8 cellular contexts compared by ENCODE assay signal in genomic region chr17:43720311-43721060, GRCh38. TPM values are rescaled to one million over a fixed set of nuclear protein-coding genes. Genes with fewer than 3 reads are reported as not detected.
DNase-seq lines count a peak whose midpoint lies in the region; ATAC-seq and TF ChIP-seq lines count a peak whose summit lies in the region.

No MANE protein-coding gene starts in this region.

- peak; percentile 78 for ATAC-seq in GM21423 (IDR thresholded peaks at IDR 0.05; ENCODE audit: unreplicated experiment)

- H3K36me3 Mint-ChIP-seq in CD8-positive, alpha-beta memory T cell = peaks cover 0 to 3% (median 0%) of the 10 kb centered on the region in 3 donors
- H3K36me3 Mint-ChIP-seq in endodermal cell (ENCODE audit: low read depth) = no peaks in the 10 kb centered on the region

- H3K27ac Mint-ChIP-seq in CD8-positive, alpha-beta memory T cell = peak overlapping the region; percentile 90 to 98 (median 97)
- H3K27ac Mint-ChIP-seq in endodermal cell = peak overlapping the region; percentile 89

- peak overlapping the region; percentile 93 for H3K4me3 ChIP-seq in CD8-positive, alpha-beta memory T cell (ENCODE audit: low read length)
- H3K4me3 ChIP-seq in endodermal cell (ENCODE audit: low read length) = peak overlapping the region; percentile 70

- H3K9me3 ChIP-seq in CD8-positive, alpha-beta memory T cell (ENCODE audit: low read length) = no peaks in the 10 kb centered on the region
- H3K9me3 ChIP-seq in endodermal cell (ENCODE audit: control insufficient read depth, low read length) = no peaks in the 10 kb centered on the region

- H3K27me3 Mint-ChIP-seq in CD8-positive, alpha-beta memory T cell = peaks cover 2 to 10% of the 10 kb centered on the region in 2 donors
- H3K27me3 Mint-ChIP-seq in endodermal cell (ENCODE audit: insufficient read depth) = peaks cover 31% of the 10 kb centered on the region

- no peaks in the 10 kb centered on the region for H3K27me3 ChIP-seq in CD8-positive, alpha-beta memory T cell (ENCODE audit: insufficient read depth, low read length, poor library complexity, severe bottlenecking)
- peaks cover 3% of the 10 kb centered on the region for H3K27me3 ChIP-seq in endodermal cell (ENCODE audit: control insufficient read depth, insufficient read depth, low read length, poor library complexity, severe bottlenecking)

- peak overlapping the region; percentile 90 to 99 (median 95) for H3K4me3 Mint-ChIP-seq in CD8-positive, alpha-beta memory T cell
- H3K4me3 Mint-ChIP-seq in endodermal cell = peak overlapping the region; percentile 65

- WGBS in endodermal cell (ENCODE audit: insufficient coverage in 1 of 2, insufficient read length in 1 of 2), 2 experiments = 10 to 11% methylated on average over 7 to 63 of the region's 64 CpGs

- peaks cover 8% of the 10 kb centered on the region for H3K4me1 ChIP-seq in CD8-positive, alpha-beta memory T cell (ENCODE audit: insufficient read depth, low read length)
- H3K4me1 ChIP-seq in endodermal cell (ENCODE audit: control insufficient read depth, insufficient read depth, low read length) = no peaks in the 10 kb centered on the region

- POLR2A ChIA-PET in CD8-positive, alpha-beta memory T cell (lab: Charles Lee) = interaction anchor here (0.6 to 1.5 kb wide), 2 partner anchors 19 to 978 kb away, joined by 3 to 7 read pairs; no protein-coding TSS in a partner anchor

- H3K9me3 Mint-ChIP-seq in CD8-positive, alpha-beta memory T cell = no peaks in the 10 kb centered on the region
- no peaks in the 10 kb centered on the region for H3K9me3 Mint-ChIP-seq in endodermal cell

- peak overlapping the region; percentile 47 for H3K9ac ChIP-seq in endodermal cell (ENCODE audit: extremely low read depth, low read length, poor library complexity, severe bottlenecking)

- TF ChIP-seq CTCF in endodermal cell (conservative IDR thresholded peaks at IDR 0.05) = no peak

- peaks cover 6 to 8% (median 8%) of the 10 kb centered on the region in 3 donors for H3K4me1 Mint-ChIP-seq in CD8-positive, alpha-beta memory T cell
- peaks cover 16% of the 10 kb centered on the region for H3K4me1 Mint-ChIP-seq in endodermal cell

- CTCF ChIA-PET in CD8-positive, alpha-beta memory T cell (lab: Charles Lee) = interaction anchor here (1.2 kb wide), 1 partner anchor 28 kb away, joined by 3 read pairs; no protein-coding TSS in a partner anchor

- no peaks in the 10 kb centered on the region for H3K36me3 ChIP-seq in CD8-positive, alpha-beta memory T cell (ENCODE audit: insufficient read depth, low read length)
- no peaks in the 10 kb centered on the region for H3K36me3 ChIP-seq in endodermal cell (ENCODE audit: control insufficient read depth, insufficient read depth, low read length)

- peak; percentile 55 to 79 (median 70) for DNase-seq in CD8-positive, alpha-beta memory T cell
- peak; percentile 56 for DNase-seq in NCI-H2227 treated with DMSO at 0.1 percent for 48 hours (lab: John Stamatoyannopoulos, UW)
- DNase-seq in activated CD8-positive, alpha-beta memory T cell treated with anti-CD3 and anti-CD28 coated beads, Interleukin-2, amount 50 U/mL, for 4 hours = peak; percentile 77
- peak; percentile 92 for DNase-seq in endodermal cell
- peak; percentile 94 for DNase-seq in mesenteric fat pad (ENCODE audit: low spot score)
- DNase-seq in stimulated activated CD8-positive, alpha-beta memory T cell treated with anti-CD3 and anti-CD28 coated beads, Interleukin-12 subunit alpha, Interleukin-12 subunit beta, amount 100 ng/mL, for 4 hours (ENCODE audit: low read depth) = peak; percentile 61
- DNase-seq in NK-92 treated with Interleukin-12 subunit alpha and Interleukin-12 subunit beta, amount 100 ng/mL, for 24 hours (lab: John Stamatoyannopoulos, UW) = no peak

- H3K27ac ChIP-seq in CD8-positive, alpha-beta memory T cell (ENCODE audit: low read depth, low read length) = peak overlapping the region; percentile 75
- H3K27ac ChIP-seq in endodermal cell (ENCODE audit: low read depth, low read length) = peak overlapping the region; percentile 91

RNA-seq across cellular contexts. Expression of gene SOST, which starts 38.1 kb away (rescaled TPM):
- total RNA-seq in CD8-positive, alpha-beta memory T cell = not detected
- polyA plus RNA-seq in CD8-positive, alpha-beta memory T cell = not detected
- total RNA-seq in endodermal cell (not detected), mesenteric fat pad (not detected)
- polyA plus RNA-seq in endodermal cell (2013, experiment 1 of 2) = 39.2 TPM
- 37.0 TPM for polyA plus RNA-seq in endodermal cell (2013, experiment 2 of 2)

RNA-seq across cellular contexts. Expression of gene DUSP3, which starts 58.3 kb away (rescaled TPM):
- 10 to 100 TPM; 14.0 to 14.4 TPM for total RNA-seq in CD8-positive, alpha-beta memory T cell
- 7.7 TPM for polyA plus RNA-seq in CD8-positive, alpha-beta memory T cell
- total RNA-seq in endodermal cell (10 to 100 TPM; 25.4 to 31.0 TPM), mesenteric fat pad (103 TPM)
- polyA plus RNA-seq in endodermal cell (2013, experiment 1 of 2) = 24.9 TPM
- 20.0 TPM for polyA plus RNA-seq in endodermal cell (2013, experiment 2 of 2)

RNA-seq across cellular contexts. Expression of gene MEOX1, which starts 58.8 kb away (rescaled TPM):
- total RNA-seq in CD8-positive, alpha-beta memory T cell = 1 to 10 TPM in 1 of 2 experiments, under 1 TPM in 1; 0.86 to 1.2 TPM
- 5.4 TPM for polyA plus RNA-seq in CD8-positive, alpha-beta memory T cell
- total RNA-seq in endodermal cell = not detected
- polyA plus RNA-seq in endodermal cell (2013, experiment 1 of 2) = 1.5 TPM
- 1.6 TPM for polyA plus RNA-seq in endodermal cell (2013, experiment 2 of 2)
- 25.3 TPM for total RNA-seq in mesenteric fat pad

RNA-seq across cellular contexts. Expression of gene CFAP97D1, which starts 59.7 kb away (rescaled TPM):
- not detected for total RNA-seq in CD8-positive, alpha-beta memory T cell
- polyA plus RNA-seq in CD8-positive, alpha-beta memory T cell = not detected
- total RNA-seq in endodermal cell (not detected), mesenteric fat pad (not detected)
- polyA plus RNA-seq in endodermal cell (2013, experiment 1 of 2) = not detected
- polyA plus RNA-seq in endodermal cell (2013, experiment 2 of 2) = not detected

Comparison
In these comparisons a context has a peak if more than half of its experiments do, and no peak if none do; other contexts are left out.
1. RNA of gene MEOX1, which starts 58.8 kb away (total RNA-seq): 25.3 TPM in mesenteric fat pad (single experiment); 0.86 to 1.2 TPM in CD8-positive, alpha-beta memory T cell and not detected in endodermal cell; every median in the first group is over 10 times any median in the second.